ENCODE assay signal across 17 cellular contexts in genomic region chr10:100327701-100328009, GRCh38. TPM values are rescaled to one million over a fixed set of nuclear protein-coding genes. Genes with fewer than 3 reads are reported as not detected.
DNase-seq lines count a peak whose midpoint lies in the region; ATAC-seq, FAIRE-seq and TF ChIP-seq lines count a peak whose summit lies in the region.
"Had no signal": no experiment of that assay in that cellular context is flagged by ENCODE, and none has a peak within 500 bp of the region (broad histone marks: within the 10 kb centered on the region; RNA-seq: fewer than 3 reads in every experiment).

No MANE protein-coding gene starts in this region.

- SMC1A ChIA-PET in GM12878 (lab: Charles Lee; ENCODE audit: uncharacterized antibody, unreplicated experiment), result interaction anchor here (0.9 to 7.8 kb wide), 10 partner anchors 9 to 104 kb away, joined by 3 to 60 read pairs (median 8); partner anchors contain the start of gene SCD

- peak overlapping the region; percentile 67 for H3K4me2 ChIP-seq in GM12878 (ENCODE audit: control insufficient read depth, insufficient read depth)

- no peaks in the 10 kb centered on the region for H3K36me3 ChIP-seq in GM12878 (ENCODE audit: control insufficient read depth in 2 of 2, insufficient read depth in 2 of 2, low read length in 1 of 2)
- no peaks in the 10 kb centered on the region for H3K36me3 ChIP-seq in effector memory CD4-positive, alpha-beta T cell (ENCODE audit: control insufficient read depth, insufficient read depth, low read length)
- H3K36me3 ChIP-seq: MG63 had no signal

- H3K27me3 ChIP-seq in HL-60 (ENCODE audit: insufficient read depth, poor library complexity, severe bottlenecking) (no peaks in the 10 kb centered on the region), GM12878 (replicated peaks in 1 of 2; ENCODE audit: control insufficient read depth in 2 of 2, insufficient read depth in 2 of 2, low read length in 1 of 2) (no peaks in the 10 kb centered on the region; a peak in 1 of 4 replicates)
- peaks cover 5% of the 10 kb centered on the region for H3K27me3 ChIP-seq in effector memory CD4-positive, alpha-beta T cell (replicated peaks; ENCODE audit: control insufficient read depth, insufficient read depth, low read length, poor library complexity, severe bottlenecking)

- FAIRE-seq in GM12878 (lab: Jason Lieb, UNC), result no peak

- in situ Hi-C loops in GM12878 (cut with MboI), result no loop called here

- no peak for TF ChIP-seq POLR2A in GM12878 (IDR thresholded peaks at IDR 0.05; ENCODE audit: low read depth, low read length)

- H3K27ac ChIP-seq in HL-60 (replicated peaks) (peak overlapping the region; percentile 68), GM12878 (ENCODE audit: control insufficient read depth, insufficient read depth) (peak overlapping the region; percentile 70; the same call in 1 of the 2 replicates)
- H3K27ac ChIP-seq in effector memory CD4-positive, alpha-beta T cell (ENCODE audit: insufficient read depth, low read length, poor library complexity, severe bottlenecking), result no peak overlapping the region

- H3K4me3 ChIP-seq in HL-60 (replicated peaks; ENCODE audit: insufficient read depth, low read length) (no peak overlapping the region), GM12878 (no peak overlapping the region)
- H3K4me3 ChIP-seq in effector memory CD4-positive, alpha-beta T cell (ENCODE audit: insufficient read depth, low read depth, low read length, poor library complexity, severe bottlenecking), result no peak overlapping the region
- H3K4me3 ChIP-seq: MG63 had no signal

- peak overlapping the region; percentile 83 for H2AFZ ChIP-seq in GM12878 (ENCODE audit: control insufficient read depth, low read depth, low read length)

- CTCF ChIA-PET in GM12878 (lab: Yijun Ruan, JAX), result interaction anchor here (0.7 to 5.8 kb wide), 14 partner anchors 12 to 282 kb away, joined by 3 to 84 read pairs (median 4); partner anchors contain the start of gene SCD

- BruUV-seq in GM12878 (replicated peaks; lab: Mats Ljungman, UMichigan), result no TSS peak

- no peak overlapping the region; the same call in 1 of the 2 replicates for H3K9ac ChIP-seq in GM12878 (ENCODE audit: control insufficient read depth, insufficient read depth, low read length)

- peaks cover 15% of the 10 kb centered on the region for H3K4me1 ChIP-seq in GM12878 (ENCODE audit: control insufficient read depth, insufficient read depth, low read length)
- no peaks in the 10 kb centered on the region for H3K4me1 ChIP-seq in effector memory CD4-positive, alpha-beta T cell (ENCODE audit: control insufficient read depth, insufficient read depth, low read length, poor library complexity, severe bottlenecking)

- no peaks in the 10 kb centered on the region for H4K20me1 ChIP-seq in GM12878 (ENCODE audit: control insufficient read depth, insufficient read depth)

- H3K79me2 ChIP-seq in GM12878 (ENCODE audit: control insufficient read depth, insufficient read depth, low read length), result no peaks in the 10 kb centered on the region

- RAD21 ChIA-PET in GM12878 (lab: Charles Lee; ENCODE audit: unreplicated experiment), result interaction anchor here (0.8 to 4.1 kb wide), 8 partner anchors 9 to 105 kb away, joined by 3 to 32 read pairs (median 6); partner anchors contain the start of gene SCD

- ATAC-seq in GM12878, result no peak
- ATAC-seq: Panc1 had no signal

- intact Hi-C loops in GM12878 (cut with micrococcal nuclease; ENCODE audit: unreplicated experiment), result no loop called here

- TF ChIP-seq RAD21 in GM12878 (IDR thresholded peaks at IDR 0.05; ENCODE audit: insufficient read depth, low read depth, low read length), result no peak

- no peak for DNase-seq in HL-60 (ENCODE audit: low read depth in 1 of 2, low spot score in 1 of 2)
- DNase-seq in NCI-H146 (lab: John Stamatoyannopoulos, UW), result peak; percentile 95
- DNase-seq in GM12878 (ENCODE audit: low read depth, low spot score), result no peak
- peak; percentile 26 for DNase-seq in pons (ENCODE audit: low spot score)
- DNase-seq in NCI-H524 treated with DMSO at 0.1 percent for 48 hours (lab: John Stamatoyannopoulos, UW), result no peak
- DNase-seq in effector memory CD4-positive, alpha-beta T cell, result no peak
- no peak for DNase-seq in SHP77 treated with DMSO at 0.1 percent for 48 hours (lab: John Stamatoyannopoulos, UW)
- DNase-seq: ACHN, DND-41, H9, NCI-H1105 had no signal

- no peak for TF ChIP-seq EP300 in GM12878 (IDR thresholded peaks at IDR 0.05; ENCODE audit: borderline replicate concordance in 1 of 2, control insufficient read depth in 1 of 2, low read depth in 2 of 2, low read length in 2 of 2)

- POLR2A ChIA-PET in GM12878 (lab: Charles Lee), result interaction anchor here (0.7 to 3.9 kb wide), 9 partner anchors 8 to 345 kb away, joined by 3 to 32 read pairs (median 4); partner anchors contain the start of gene SCD

- 58% methylated on average over 3 of the region's 3 CpGs for WGBS in GM12878 (ENCODE audit: insufficient coverage, insufficient replicate concordance, low lambda C conversion rate, missing lambda C conversion rate)

- no peak for TF ChIP-seq CTCF in HL-60 (IDR thresholded peaks at IDR 0.05; ENCODE audit: insufficient read depth, low read length)
- TF ChIP-seq CTCF in GM12878 (IDR thresholded peaks at IDR 0.05 in 2 of 3, conservative IDR thresholded peaks at IDR 0.05 in 1 of 3; ENCODE audit: control insufficient read depth in 2 of 3, extremely low read depth in 1 of 3, insufficient read depth in 1 of 3, low read depth in 3 of 3, low read length in 3 of 3), result no peak

- H3K9me3 ChIP-seq in GM12878 (replicated peaks; ENCODE audit: control insufficient read depth, insufficient read depth, low read length), result no peaks in the 10 kb centered on the region
- H3K9me3 ChIP-seq in effector memory CD4-positive, alpha-beta T cell (ENCODE audit: control insufficient read depth, low read length), result no peaks in the 10 kb centered on the region
- H3K9me3 ChIP-seq: MG63 had no signal

TF ChIP-seq in GM12878, 131 proteins besides CTCF, POLR2A, EP300 and RAD21:
- TF ChIP-seq ZNF622 (IDR thresholded peaks at IDR 0.05) (no peak), YY1 (IDR thresholded peaks at IDR 0.05; ENCODE audit: low read depth, low read length) (0 out of 2 replicates have a peak, but pooled peaks have one; percentile 39)
TF ChIP-seq in GM12878: peak in this region for 1.

RNA-seq across cellular contexts. Expression of gene PKD2L1, which starts 2.4 kb away (rescaled TPM):
- not detected in 2 replicates for total RNA-seq in GM12878 (2013; cell fraction: nucleolus; rRNA removed)
- total RNA-seq in GM12878 (2014; rRNA removed) (0.17 and 0.22 TPM in 2 replicates), GM12878 (2014; rRNA removed; fragmentation: Illumina TruSeq; extraction: Trizol) (0.14 TPM in 1 of 2 replicates, not detected in the other), GM12878 (2021) (0.05 and 0.08 TPM in 2 replicates)
- polyA plus RNA-seq in GM12878 (2011; ENCODE audit: low read depth), result not detected
- polyA plus RNA-seq in GM12878 (2011; rRNA removed) (0.05 and 0.06 TPM in 2 replicates), GM12878 (2014; fragmentation: Illumina TruSeq; extraction: Trizol) (0.09 and 0.27 TPM in 2 replicates), GM12878 (2014; fragmentation: Nextera tagmentation; extraction: Ambion mirVana) (not detected), GM12878 (2014; rRNA removed) (not detected in 2 replicates), GM12878 (2016; fragmentation: Nextera tagmentation; extraction: Ambion mirVana) (not detected)
- 0.03 and 0.06 TPM in 2 replicates for polyA plus RNA-seq in GM12878 (2011; cell fraction: cytosol; rRNA removed)
- 0.24 and 0.35 TPM in 2 replicates for polyA plus RNA-seq in GM12878 (2011; cell fraction: nucleus; rRNA removed)
- polyA plus RNA-seq in GM12878 (2012), result 0.07 TPM in 1 of 2 replicates, not detected in the other
- not detected in 2 replicates for polyA minus RNA-seq in GM12878 (2011; rRNA and poly(A)+ RNA removed)
- not detected in 2 replicates for polyA minus RNA-seq in GM12878 (2011; cell fraction: cytosol; rRNA and poly(A)+ RNA removed)
- polyA minus RNA-seq in GM12878 (2011; cell fraction: nucleus; rRNA and poly(A)+ RNA removed), result not detected in 2 replicates
- total RNA-seq: G401, HT1080, IMR-90, SK-MEL-5 had no signal
- polyA plus RNA-seq: IMR-90 had no signal

RNA-seq across cellular contexts. Expression of gene SCD, which starts 19.4 kb away (rescaled TPM):
- total RNA-seq in GM12878 (2013; cell fraction: nucleolus; rRNA removed), result 120 and 125 TPM in 2 replicates
- 108 and 117 TPM in 2 replicates for total RNA-seq in GM12878 (2014; rRNA removed)
- total RNA-seq in GM12878 (2014; rRNA removed; fragmentation: Illumina TruSeq; extraction: Trizol), result 91.3 and 103 TPM in 2 replicates
- total RNA-seq in GM12878 (2021), result 171 and 188 TPM in 2 replicates
- 65.1 TPM for polyA plus RNA-seq in GM12878 (2011; ENCODE audit: low read depth)
- 250 and 279 TPM in 2 replicates for polyA plus RNA-seq in GM12878 (2011; rRNA removed)
- 198 and 249 TPM in 2 replicates for polyA plus RNA-seq in GM12878 (2011; cell fraction: cytosol; rRNA removed)
- 86.6 and 104 TPM in 2 replicates for polyA plus RNA-seq in GM12878 (2011; cell fraction: nucleus; rRNA removed)
- polyA plus RNA-seq in GM12878 (2012), result 88.3 and 146 TPM in 2 replicates
- polyA plus RNA-seq in GM12878 (2014; fragmentation: Illumina TruSeq; extraction: Trizol), result 181 and 230 TPM in 2 replicates
- 10 to 100 TPM; 77.5 to 86.1 TPM for polyA plus RNA-seq in GM12878 (2014; fragmentation: Nextera tagmentation; extraction: Ambion mirVana)
- 119 and 131 TPM in 2 replicates for polyA plus RNA-seq in GM12878 (2014; rRNA removed)
- polyA plus RNA-seq in GM12878 (2016; fragmentation: Nextera tagmentation; extraction: Ambion mirVana), result 10 to 100 TPM; 68.7 to 70.2 TPM
- 294 and 320 TPM in 2 replicates for polyA minus RNA-seq in GM12878 (2011; rRNA and poly(A)+ RNA removed)
- 122 TPM in 2 replicates for polyA minus RNA-seq in GM12878 (2011; cell fraction: cytosol; rRNA and poly(A)+ RNA removed)
- 31.3 and 34.6 TPM in 2 replicates for polyA minus RNA-seq in GM12878 (2011; cell fraction: nucleus; rRNA and poly(A)+ RNA removed)

RNA-seq across cellular contexts. Expression of gene BLOC1S2, which starts 41.2 kb away (rescaled TPM):
- total RNA-seq in GM12878 (2013; cell fraction: nucleolus; rRNA removed), result 9.0 and 14.8 TPM in 2 replicates
- 75.0 and 79.8 TPM in 2 replicates for total RNA-seq in GM12878 (2014; rRNA removed)
- total RNA-seq in GM12878 (2014; rRNA removed; fragmentation: Illumina TruSeq; extraction: Trizol), result 66.2 and 75.1 TPM in 2 replicates
- 54.4 and 58.6 TPM in 2 replicates for total RNA-seq in GM12878 (2021)
- polyA plus RNA-seq in GM12878 (2011; ENCODE audit: low read depth), result 37.9 TPM
- polyA plus RNA-seq in GM12878 (2011; rRNA removed), result 71.7 and 117 TPM in 2 replicates
- 24.1 and 29.0 TPM in 2 replicates for polyA plus RNA-seq in GM12878 (2011; cell fraction: cytosol; rRNA removed)
- 17.1 and 21.6 TPM in 2 replicates for polyA plus RNA-seq in GM12878 (2011; cell fraction: nucleus; rRNA removed)
- 58.3 and 73.0 TPM in 2 replicates for polyA plus RNA-seq in GM12878 (2012)
- 66.9 and 71.3 TPM in 2 replicates for polyA plus RNA-seq in GM12878 (2014; fragmentation: Illumina TruSeq; extraction: Trizol)
- 100 to 1,000 TPM; 106 to 120 TPM for polyA plus RNA-seq in GM12878 (2014; fragmentation: Nextera tagmentation; extraction: Ambion mirVana)
- polyA plus RNA-seq in GM12878 (2014; rRNA removed), result 79.2 and 94.4 TPM in 2 replicates
- 100 to 1,000 TPM; 147 to 164 TPM for polyA plus RNA-seq in GM12878 (2016; fragmentation: Nextera tagmentation; extraction: Ambion mirVana)
- 10.4 and 14.8 TPM in 2 replicates for polyA minus RNA-seq in GM12878 (2011; rRNA and poly(A)+ RNA removed)
- 5.7 and 10.3 TPM in 2 replicates for polyA minus RNA-seq in GM12878 (2011; cell fraction: cytosol; rRNA and poly(A)+ RNA removed)
- 6.6 and 7.6 TPM in 2 replicates for polyA minus RNA-seq in GM12878 (2011; cell fraction: nucleus; rRNA and poly(A)+ RNA removed)

Comparison
In these comparisons a context has a peak if more than half of its experiments do, and no peak if none do; other contexts are left out.
1. DNase-seq: peak in NCI-H146 (single experiment) and pons (single experiment); none in HL-60 (0 of 2), GM12878 (single experiment), NCI-H524 treated with DMSO at 0.1 percent for 48 hours (single experiment), effector memory CD4-positive, alpha-beta T cell (0 of 3) and SHP77 treated with DMSO at 0.1 percent for 48 hours (single experiment).